8 cellular contexts compared by ENCODE assay signal in genomic region chr2:164495491-164496223, GRCh38.
DNase-seq lines count a peak whose midpoint lies in the region; ATAC-seq and TF ChIP-seq lines count a peak whose summit lies in the region.

No MANE protein-coding gene starts in this region.

- no peaks in the 10 kb centered on the region for H3K27me3 ChIP-seq in prostate gland (replicated peaks; ENCODE audit: insufficient read depth)

- peak; percentile 17 to 53 for DNase-seq in NCI-H2081 (lab: John Stamatoyannopoulos, UW)
- no peak for DNase-seq in NCI-H2081 treated with DMSO at 0.1 percent for 48 hours (lab: John Stamatoyannopoulos, UW)
- peak; percentile 27 for DNase-seq in SW480 (ENCODE audit: low spot score)
- peak; percentile 42 for DNase-seq in glomerular visceral epithelial cell (ENCODE audit: extremely low spot score)
- peak in 25 of 49 donors; percentile 1 to 74 (median 24) for DNase-seq in substantia nigra (lab: John Stamatoyannopoulos, UW)
- no peak for DNase-seq in SKM-1 (lab: John Stamatoyannopoulos, UW; ENCODE audit: unreplicated experiment)
- no peak for DNase-seq in prostate gland (ENCODE audit: low spot score)

- 26% methylated on average over 6 of the region's 6 CpGs for WGBS in prostate gland

- no peak for ATAC-seq in GM21528 (IDR thresholded peaks at IDR 0.05; ENCODE audit: low FRiP score, unreplicated experiment)

- no peaks in the 10 kb centered on the region for H3K9me3 ChIP-seq in prostate gland

- intact Hi-C loops in prostate gland (cut with DNase I): no loop called here

- H3K27ac ChIP-seq in substantia nigra (ENCODE audit: low read depth, low read length, poor library complexity, severe bottlenecking) (peak overlapping the region; percentile 78), prostate gland (no peak overlapping the region)

- H3K4me3 ChIP-seq in prostate gland: no peak overlapping the region

- TF ChIP-seq POLR2A in prostate gland (IDR thresholded peaks at IDR 0.05): no peak

- no peaks in the 10 kb centered on the region for H3K4me1 ChIP-seq in prostate gland (replicated peaks)

- TF ChIP-seq CTCF in prostate gland (IDR thresholded peaks at IDR 0.05): peak in 2 of 4 experiments; percentile 19 to 34

- no peaks in the 10 kb centered on the region for H3K36me3 ChIP-seq in prostate gland

Comparison
In these comparisons a context has a peak if more than half of its experiments do, and no peak if none do; other contexts are left out.
1. DNase-seq: peak in NCI-H2081 (2 of 2), SW480 (single experiment), glomerular visceral epithelial cell (single experiment) and substantia nigra (25 of 49); none in NCI-H2081 treated with DMSO at 0.1 percent for 48 hours (single experiment), SKM-1 (single experiment) and prostate gland (single experiment).